In the genomic region with DNA sequence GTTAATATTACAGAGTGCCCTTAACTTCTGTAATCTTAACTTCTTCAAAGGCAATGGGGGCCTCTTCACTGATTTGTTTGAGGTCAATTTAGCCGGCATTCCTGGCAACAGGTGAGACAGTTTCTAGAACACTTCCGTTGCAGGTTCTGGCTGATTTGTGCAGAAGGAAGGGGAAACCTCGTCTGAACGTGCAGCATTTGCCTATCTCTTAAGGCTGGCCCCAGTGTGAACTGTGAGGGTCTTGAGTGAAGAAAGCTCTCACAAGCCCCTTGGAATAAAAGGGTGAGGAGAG, we compare ENCODE assay signal across 12 cellular contexts. TPM values are rescaled to one million over a fixed set of nuclear protein-coding genes. Genes with fewer than 3 reads are reported as not detected.
DNase-seq lines count a peak whose midpoint lies in the region; ATAC-seq and TF ChIP-seq lines count a peak whose summit lies in the region.
"Had no signal": no experiment of that assay in that cellular context is flagged by ENCODE, and none has a peak within 500 bp of the region (broad histone marks: within the 10 kb centered on the region; RNA-seq: fewer than 3 reads in every experiment).

No MANE protein-coding gene starts in this region.

- H3K4me1 ChIP-seq in GM23338 (ENCODE audit: insufficient read depth) = peaks cover 47% of the 10 kb centered on the region
- H3K4me1 ChIP-seq in KMS-11 (ENCODE audit: low read depth, poor library complexity, severe bottlenecking) = no peaks in the 10 kb centered on the region
- H3K4me1 ChIP-seq in OCI-LY3 (ENCODE audit: low read length) = peaks cover 26% of the 10 kb centered on the region
- H3K4me1 ChIP-seq in mesenchymal stem cell (ENCODE audit: control insufficient read depth, insufficient read depth, low read depth, low read length) = peaks cover 12% of the 10 kb centered on the region

- no peak overlapping the region for H4K91ac ChIP-seq in mesenchymal stem cell (ENCODE audit: low read length)

- H3K79me1 ChIP-seq in mesenchymal stem cell (replicated peaks; ENCODE audit: low read length, poor library complexity, severe bottlenecking) = peaks cover 4% of the 10 kb centered on the region

- peak overlapping the region in 1 of 2 experiments; percentile 15 for H2BK12ac ChIP-seq in mesenchymal stem cell (ENCODE audit: low read length in 2 of 2)

- H3K27me3 Mint-ChIP-seq in GM23338 (ENCODE audit: insufficient read depth, low read depth, poor library complexity) (peaks cover 48% of the 10 kb centered on the region), MCF 10A (ENCODE audit: insufficient read depth, unreplicated experiment) (peaks cover 8% of the 10 kb centered on the region)

- CTCF ChIA-PET in MCF 10A (lab: Yijun Ruan, JAX) = interaction anchor here (0.5 to 11.0 kb wide), 85 partner anchors 7 to 1693 kb away, joined by 3 to 151 read pairs (median 4); partner anchors contain the start of gene COX7A2

- no peak for TF ChIP-seq CTCF in GM23338 (conservative IDR thresholded peaks at IDR 0.05; ENCODE audit: low read depth in 2 of 2)
- no peak for TF ChIP-seq CTCF in KMS-11 (conservative IDR thresholded peaks at IDR 0.05; ENCODE audit: low read depth, low read length)
- no peak for TF ChIP-seq CTCF in OCI-LY3 (IDR thresholded peaks at IDR 0.05; ENCODE audit: low read depth, low read length)
- no peak for TF ChIP-seq CTCF in MCF 10A (IDR thresholded peaks at IDR 0.05; ENCODE audit: unreplicated experiment)

- H3K4me3 ChIP-seq in GM23338 (no peak overlapping the region), KMS-11 (IDR thresholded peaks at IDR 0.05; ENCODE audit: insufficient read depth, low read depth, low read length) (no peak overlapping the region), OCI-LY3 (ENCODE audit: low read length) (peak overlapping the region; percentile 77; the same call in 1 of the 2 replicates), mesenchymal stem cell (ENCODE audit: insufficient read depth in 1 of 2, low read depth in 1 of 2, low read length in 2 of 2) (no peak overlapping the region)

- in situ Hi-C loops in KBM-7 (cut with MboI; ENCODE audit: low pct_unique_long_range_greater_than_20kb, low sequenced_read_pairs) = no loop called here

- no peak overlapping the region for H3K18ac ChIP-seq in mesenchymal stem cell (ENCODE audit: low read depth in 1 of 2, low read length in 2 of 2)

- H3K4me1 Mint-ChIP-seq in GM23338 (peaks cover 56% of the 10 kb centered on the region), MCF 10A (ENCODE audit: insufficient read depth, unreplicated experiment) (peaks cover 20% of the 10 kb centered on the region)

- H3F3A ChIP-seq in GM23338 (replicated peaks; ENCODE audit: low read depth) = no peaks in the 10 kb centered on the region; the same call in 1 of the 2 replicates

- no peaks in the 10 kb centered on the region for H4K20me1 ChIP-seq in GM23338 (replicated peaks; ENCODE audit: insufficient read depth)
- H4K20me1 ChIP-seq in KMS-11 (ENCODE audit: insufficient read depth) = no peaks in the 10 kb centered on the region
- H4K20me1 ChIP-seq in OCI-LY3 (ENCODE audit: insufficient read depth, low read length) = no peaks in the 10 kb centered on the region
- H4K20me1 ChIP-seq: BLaER1 had no signal

- H2BK15ac ChIP-seq in mesenchymal stem cell (ENCODE audit: low read depth, poor library complexity, severe bottlenecking) = no peak overlapping the region

- no peak overlapping the region for H2AK5ac ChIP-seq in mesenchymal stem cell (ENCODE audit: low read length, severe bottlenecking)

- H3K9me3 Mint-ChIP-seq in GM23338 (no peaks in the 10 kb centered on the region; the same call in 2 of the 3 replicates), MCF 10A (ENCODE audit: unreplicated experiment) (no peaks in the 10 kb centered on the region)
- H3K9me3 Mint-ChIP-seq: CD8-positive, alpha-beta memory T cell; HFFc6 had no signal

- H4K8ac ChIP-seq in mesenchymal stem cell (ENCODE audit: low read length) = no peak overlapping the region

- H3K79me2 ChIP-seq in GM23338 (replicated peaks; ENCODE audit: insufficient read depth) (no peaks in the 10 kb centered on the region), KMS-11 (ENCODE audit: insufficient read depth, low read depth) (no peaks in the 10 kb centered on the region), OCI-LY3 (ENCODE audit: low read length) (no peaks in the 10 kb centered on the region)

- intact Hi-C loops in MCF 10A (cut with micrococcal nuclease) = loop anchor here (1.0 to 10.0 kb wide), 7 partner anchors 311 to 1535 kb away; no protein-coding TSS in a partner anchor

- no TSS peak for BruUV-seq in MCF 10A (replicated peaks; lab: Mats Ljungman, UMichigan)

- H3K36me3 Mint-ChIP-seq in GM23338 (ENCODE audit: low read depth) (no peaks in the 10 kb centered on the region), MCF 10A (ENCODE audit: insufficient read depth, unreplicated experiment) (peaks cover 5% of the 10 kb centered on the region)
- H3K36me3 Mint-ChIP-seq: CD8-positive, alpha-beta memory T cell had no signal

- H3K4ac ChIP-seq in mesenchymal stem cell (ENCODE audit: low read depth in 1 of 2, low read length in 2 of 2) = no peak overlapping the region

- POLR2A ChIA-PET in MCF 10A (lab: Yijun Ruan, JAX) = interaction anchor here (0.7 to 1.7 kb wide), 6 partner anchors 9 to 1240 kb away, joined by 3 to 8 read pairs (median 3); partner anchors contain the start of gene COX7A2

- 56% methylated on average over 4 of the region's 4 CpGs for WGBS in mesenchymal stem cell

- DNase-seq in GM23338 (ENCODE audit: low spot score) = no peak
- no peak for DNase-seq in mesenchymal stem cell
- no peak for DNase-seq in KBM-7
- no peak for DNase-seq in MCF 10A (ENCODE audit: unreplicated experiment)

- no peaks in the 10 kb centered on the region for H3K36me3 ChIP-seq in GM23338 (ENCODE audit: insufficient read depth)
- H3K36me3 ChIP-seq in KMS-11 (ENCODE audit: insufficient read depth) = no peaks in the 10 kb centered on the region
- H3K36me3 ChIP-seq in OCI-LY3 (replicated peaks; ENCODE audit: low read depth, low read length) = no peaks in the 10 kb centered on the region
- no peaks in the 10 kb centered on the region for H3K36me3 ChIP-seq in mesenchymal stem cell (ENCODE audit: control insufficient read depth in 1 of 2, insufficient read depth in 2 of 2, low read depth in 1 of 2, low read length in 2 of 2)
- H3K36me3 ChIP-seq: BLaER1 had no signal

- no peaks in the 10 kb centered on the region; the same call in 1 of the 2 replicates for H3K9me2 ChIP-seq in GM23338 (ENCODE audit: insufficient read depth)

- no peak overlapping the region for H2BK5ac ChIP-seq in mesenchymal stem cell (ENCODE audit: low read depth, low read length, poor library complexity, severe bottlenecking)

- H3K27ac Mint-ChIP-seq in GM23338 (no peak overlapping the region), MCF 10A (ENCODE audit: low read depth, unreplicated experiment) (no peak overlapping the region)
- H3K27ac Mint-ChIP-seq: CD8-positive, alpha-beta memory T cell had no signal

- H3K9me3 ChIP-seq in OCI-LY3 (ENCODE audit: insufficient read depth, low read length) (no peaks in the 10 kb centered on the region), mesenchymal stem cell (ENCODE audit: control insufficient read depth, low read length) (no peaks in the 10 kb centered on the region)
- H3K9me3 ChIP-seq: Caco-2 had no signal

- H3K23ac ChIP-seq in mesenchymal stem cell (ENCODE audit: low read length in 2 of 2) = no peak overlapping the region

- H2BK120ac ChIP-seq in mesenchymal stem cell (ENCODE audit: low read depth, low read length) = no peak overlapping the region

- H3K4me3 Mint-ChIP-seq in GM23338 = no peak overlapping the region
- H3K4me3 Mint-ChIP-seq in MCF 10A (ENCODE audit: unreplicated experiment) = no peak overlapping the region

- 0 out of 2 replicates have a peak overlapping the region, but pooled peaks have one; percentile 30 for H2AFZ ChIP-seq in GM23338
- H2AFZ ChIP-seq in KMS-11 (ENCODE audit: low read depth) = peak overlapping the region; percentile 64; the same call in 1 of the 2 replicates
- peak overlapping the region; percentile 30; the same call in 1 of the 2 replicates for H2AFZ ChIP-seq in OCI-LY3 (ENCODE audit: low read depth, low read length)
- no peak overlapping the region for H2AFZ ChIP-seq in mesenchymal stem cell (ENCODE audit: low read depth, low read length)

- no peak for ATAC-seq in GM23338
- ATAC-seq in HG02642 (IDR thresholded peaks at IDR 0.05; ENCODE audit: poor library complexity, unreplicated experiment) = no peak
- ATAC-seq in GM18858 (IDR thresholded peaks at IDR 0.05; ENCODE audit: unreplicated experiment) = no peak

- H3K4me2 ChIP-seq in GM23338 (no peak overlapping the region), KMS-11 (no peak overlapping the region; the same call in 1 of the 2 replicates), OCI-LY3 (ENCODE audit: low read length) (peak overlapping the region; percentile 92; the same call in 1 of the 2 replicates), mesenchymal stem cell (ENCODE audit: low read length, poor library complexity, severe bottlenecking) (no peak overlapping the region)

- H3K27me3 ChIP-seq in GM23338 (ENCODE audit: insufficient read depth) = peaks cover 53% of the 10 kb centered on the region
- no peaks in the 10 kb centered on the region for H3K27me3 ChIP-seq in KMS-11 (ENCODE audit: insufficient read depth, low read depth)
- no peaks in the 10 kb centered on the region for H3K27me3 ChIP-seq in OCI-LY3 (ENCODE audit: low read depth, low read length)
- no peaks in the 10 kb centered on the region for H3K27me3 ChIP-seq in mesenchymal stem cell (ENCODE audit: control insufficient read depth in 1 of 2, insufficient read depth in 1 of 2, low read length in 2 of 2)

- H3K27ac ChIP-seq in GM23338 (ENCODE audit: low read depth) (no peak overlapping the region), KMS-11 (no peak overlapping the region), OCI-LY3 (ENCODE audit: low read length) (no peak overlapping the region), mesenchymal stem cell (ENCODE audit: low read length, poor library complexity, severe bottlenecking) (no peak overlapping the region)
- H3K27ac ChIP-seq: BLaER1 had no signal

- H3K14ac ChIP-seq in mesenchymal stem cell (ENCODE audit: low read length in 2 of 2) = no peak overlapping the region

- H3K9ac ChIP-seq in KMS-11 (no peak overlapping the region), OCI-LY3 (ENCODE audit: low read length) (no peak overlapping the region), mesenchymal stem cell (ENCODE audit: low read length) (peak overlapping the region; percentile 37)

TF ChIP-seq in GM23338, 12 proteins besides CTCF, POLR2A, EP300 and RAD21 (continues in another document):
- TF ChIP-seq NANOG (IDR thresholded peaks at IDR 0.05; ENCODE audit: borderline replicate concordance) (no peak), POLR2AphosphoS5 (IDR thresholded peaks at IDR 0.05; ENCODE audit: low read depth) (no peak), CREB1 (CRISPR knock-in tag; IDR thresholded peaks at IDR 0.05; ENCODE audit: low read depth) (no peak)

RNA-seq across cellular contexts. Expression of gene COL12A1, which starts 3.5 kb away (rescaled TPM):
- total RNA-seq in GM23338 (2014; rRNA removed; shearing (Covaris generic)) = 4.0 and 6.3 TPM in 2 replicates
- polyA plus RNA-seq in GM23338 (2016; fragmentation: Nextera tagmentation; extraction: Ambion mirVana) = 0.39 and 1.2 TPM in 2 replicates
- 353 TPM for polyA plus RNA-seq in mesenchymal stem cell (2013, experiment 1 of 2)
- 326 TPM for polyA plus RNA-seq in mesenchymal stem cell (2013, experiment 2 of 2)
- total RNA-seq in MCF 10A (2022) = 110 and 136 TPM in 2 replicates
- total RNA-seq: CD8-positive, alpha-beta memory T cell had no signal
- polyA plus RNA-seq: CD8-positive, alpha-beta memory T cell had no signal

RNA-seq across cellular contexts. Expression of gene COX7A2, which starts 34.2 kb away (rescaled TPM):
- 93.7 and 109 TPM in 2 replicates for total RNA-seq in GM23338 (2014; rRNA removed; shearing (Covaris generic))
- 963 and 996 TPM in 2 replicates for polyA plus RNA-seq in GM23338 (2016; fragmentation: Nextera tagmentation; extraction: Ambion mirVana)
- 986 TPM for polyA plus RNA-seq in mesenchymal stem cell (2013, experiment 1 of 2)
- 1,021 TPM for polyA plus RNA-seq in mesenchymal stem cell (2013, experiment 2 of 2)
- 316 and 375 TPM in 2 replicates for total RNA-seq in MCF 10A (2022)

Comparison
In these comparisons a context has a peak if more than half of its experiments do, and no peak if none do; other contexts are left out.
1. RNA of gene COL12A1, which starts 3.5 kb away (total RNA-seq): 110 to 136 TPM in MCF 10A; 4.0 to 6.3 TPM in GM23338; every median in the first group is over 10 times any median in the second.